ENCODE assay signal across 1 cellular context in the genomic region with DNA sequence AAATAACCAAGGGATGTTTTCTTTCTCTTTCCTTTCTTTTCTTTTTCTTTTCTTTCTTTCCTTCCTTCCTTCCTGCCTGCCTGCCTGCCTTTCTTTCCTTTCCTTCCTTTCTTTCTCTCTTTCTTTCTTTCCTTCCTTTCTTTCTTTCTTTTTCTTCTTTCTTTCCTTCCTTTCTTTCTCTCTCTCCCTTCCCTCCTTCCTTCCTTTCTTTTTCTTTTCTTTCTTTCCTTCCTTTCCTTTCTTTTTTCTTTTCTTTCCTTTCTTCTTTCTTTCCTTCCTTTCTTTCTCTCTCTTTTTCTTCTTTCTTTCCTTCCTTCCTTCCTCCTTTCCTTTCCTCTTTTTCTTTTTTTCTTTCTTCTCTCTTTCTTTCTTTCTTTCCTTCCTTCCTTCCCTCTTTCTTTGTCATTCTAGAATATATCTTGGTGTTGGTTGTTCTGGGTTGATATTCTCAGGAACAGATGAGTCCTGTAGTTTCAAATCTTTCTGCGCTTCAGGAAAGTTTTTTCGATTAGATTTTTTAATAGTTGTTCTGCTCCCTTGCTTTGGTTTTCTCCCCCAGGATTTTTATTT.
TF ChIP-seq lines count a peak whose summit lies in the region.

No MANE protein-coding gene starts in this region.

TF ChIP-seq in K562, 482 proteins besides CTCF, POLR2A, EP300 and RAD21:
- TF ChIP-seq, protein P1, sequence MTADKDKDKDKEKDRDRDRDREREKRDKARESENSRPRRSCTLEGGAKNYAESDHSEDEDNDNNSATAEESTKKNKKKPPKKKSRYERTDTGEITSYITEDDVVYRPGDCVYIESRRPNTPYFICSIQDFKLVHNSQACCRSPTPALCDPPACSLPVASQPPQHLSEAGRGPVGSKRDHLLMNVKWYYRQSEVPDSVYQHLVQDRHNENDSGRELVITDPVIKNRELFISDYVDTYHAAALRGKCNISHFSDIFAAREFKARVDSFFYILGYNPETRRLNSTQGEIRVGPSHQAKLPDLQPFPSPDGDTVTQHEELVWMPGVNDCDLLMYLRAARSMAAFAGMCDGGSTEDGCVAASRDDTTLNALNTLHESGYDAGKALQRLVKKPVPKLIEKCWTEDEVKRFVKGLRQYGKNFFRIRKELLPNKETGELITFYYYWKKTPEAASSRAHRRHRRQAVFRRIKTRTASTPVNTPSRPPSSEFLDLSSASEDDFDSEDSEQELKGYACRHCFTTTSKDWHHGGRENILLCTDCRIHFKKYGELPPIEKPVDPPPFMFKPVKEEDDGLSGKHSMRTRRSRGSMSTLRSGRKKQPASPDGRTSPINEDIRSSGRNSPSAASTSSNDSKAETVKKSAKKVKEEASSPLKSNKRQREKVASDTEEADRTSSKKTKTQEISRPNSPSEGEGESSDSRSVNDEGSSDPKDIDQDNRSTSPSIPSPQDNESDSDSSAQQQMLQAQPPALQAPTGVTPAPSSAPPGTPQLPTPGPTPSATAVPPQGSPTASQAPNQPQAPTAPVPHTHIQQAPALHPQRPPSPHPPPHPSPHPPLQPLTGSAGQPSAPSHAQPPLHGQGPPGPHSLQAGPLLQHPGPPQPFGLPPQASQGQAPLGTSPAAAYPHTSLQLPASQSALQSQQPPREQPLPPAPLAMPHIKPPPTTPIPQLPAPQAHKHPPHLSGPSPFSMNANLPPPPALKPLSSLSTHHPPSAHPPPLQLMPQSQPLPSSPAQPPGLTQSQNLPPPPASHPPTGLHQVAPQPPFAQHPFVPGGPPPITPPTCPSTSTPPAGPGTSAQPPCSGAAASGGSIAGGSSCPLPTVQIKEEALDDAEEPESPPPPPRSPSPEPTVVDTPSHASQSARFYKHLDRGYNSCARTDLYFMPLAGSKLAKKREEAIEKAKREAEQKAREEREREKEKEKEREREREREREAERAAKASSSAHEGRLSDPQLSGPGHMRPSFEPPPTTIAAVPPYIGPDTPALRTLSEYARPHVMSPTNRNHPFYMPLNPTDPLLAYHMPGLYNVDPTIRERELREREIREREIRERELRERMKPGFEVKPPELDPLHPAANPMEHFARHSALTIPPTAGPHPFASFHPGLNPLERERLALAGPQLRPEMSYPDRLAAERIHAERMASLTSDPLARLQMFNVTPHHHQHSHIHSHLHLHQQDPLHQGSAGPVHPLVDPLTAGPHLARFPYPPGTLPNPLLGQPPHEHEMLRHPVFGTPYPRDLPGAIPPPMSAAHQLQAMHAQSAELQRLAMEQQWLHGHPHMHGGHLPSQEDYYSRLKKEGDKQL (CRISPR knock-in tag; IDR thresholded peaks at IDR 0.05; ENCODE audit: borderline replicate concordance): no peak
- TF ChIP-seq HDGF (IDR thresholded peaks at IDR 0.05) (no peak), ZNF316 (IDR thresholded peaks at IDR 0.05) (no peak), POLR2G (IDR thresholded peaks at IDR 0.05; ENCODE audit: low read depth, low read length) (no peak), RFX7 (CRISPR knock-in tag; IDR thresholded peaks at IDR 0.05) (no peak), ARNT (IDR thresholded peaks at IDR 0.05) (peak in 1 of 2 experiments; percentile 27; a peak in 1 of 4 replicates), TAF9B (IDR thresholded peaks at IDR 0.05; ENCODE audit: partially characterized antibody) (no peak), ZNF347 (CRISPR knock-in tag; IDR thresholded peaks at IDR 0.05; ENCODE audit: low read depth) (no peak), ZNF384 (IDR thresholded peaks at IDR 0.05; ENCODE audit: low read depth, low read length) (no peak), SPI1 (IDR thresholded peaks at IDR 0.05; ENCODE audit: borderline replicate concordance, low read depth, low read length) (no peak), MTA2 (IDR thresholded peaks at IDR 0.05; ENCODE audit: low read depth) (no peak), MIER1 (IDR thresholded peaks at IDR 0.05; ENCODE audit: low read depth) (no peak), ZNF324 (CRISPR knock-in tag; IDR thresholded peaks at IDR 0.05) (no peak)
- TF ChIP-seq, protein P2, sequence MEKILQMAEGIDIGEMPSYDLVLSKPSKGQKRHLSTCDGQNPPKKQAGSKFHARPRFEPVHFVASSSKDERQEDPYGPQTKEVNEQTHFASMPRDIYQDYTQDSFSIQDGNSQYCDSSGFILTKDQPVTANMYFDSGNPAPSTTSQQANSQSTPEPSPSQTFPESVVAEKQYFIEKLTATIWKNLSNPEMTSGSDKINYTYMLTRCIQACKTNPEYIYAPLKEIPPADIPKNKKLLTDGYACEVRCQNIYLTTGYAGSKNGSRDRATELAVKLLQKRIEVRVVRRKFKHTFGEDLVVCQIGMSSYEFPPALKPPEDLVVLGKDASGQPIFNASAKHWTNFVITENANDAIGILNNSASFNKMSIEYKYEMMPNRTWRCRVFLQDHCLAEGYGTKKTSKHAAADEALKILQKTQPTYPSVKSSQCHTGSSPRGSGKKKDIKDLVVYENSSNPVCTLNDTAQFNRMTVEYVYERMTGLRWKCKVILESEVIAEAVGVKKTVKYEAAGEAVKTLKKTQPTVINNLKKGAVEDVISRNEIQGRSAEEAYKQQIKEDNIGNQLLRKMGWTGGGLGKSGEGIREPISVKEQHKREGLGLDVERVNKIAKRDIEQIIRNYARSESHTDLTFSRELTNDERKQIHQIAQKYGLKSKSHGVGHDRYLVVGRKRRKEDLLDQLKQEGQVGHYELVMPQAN (IDR thresholded peaks at IDR 0.05; ENCODE audit: borderline replicate concordance): peak; percentile 27; the same call in 1 of the 2 replicates
- TF ChIP-seq, protein P3, sequence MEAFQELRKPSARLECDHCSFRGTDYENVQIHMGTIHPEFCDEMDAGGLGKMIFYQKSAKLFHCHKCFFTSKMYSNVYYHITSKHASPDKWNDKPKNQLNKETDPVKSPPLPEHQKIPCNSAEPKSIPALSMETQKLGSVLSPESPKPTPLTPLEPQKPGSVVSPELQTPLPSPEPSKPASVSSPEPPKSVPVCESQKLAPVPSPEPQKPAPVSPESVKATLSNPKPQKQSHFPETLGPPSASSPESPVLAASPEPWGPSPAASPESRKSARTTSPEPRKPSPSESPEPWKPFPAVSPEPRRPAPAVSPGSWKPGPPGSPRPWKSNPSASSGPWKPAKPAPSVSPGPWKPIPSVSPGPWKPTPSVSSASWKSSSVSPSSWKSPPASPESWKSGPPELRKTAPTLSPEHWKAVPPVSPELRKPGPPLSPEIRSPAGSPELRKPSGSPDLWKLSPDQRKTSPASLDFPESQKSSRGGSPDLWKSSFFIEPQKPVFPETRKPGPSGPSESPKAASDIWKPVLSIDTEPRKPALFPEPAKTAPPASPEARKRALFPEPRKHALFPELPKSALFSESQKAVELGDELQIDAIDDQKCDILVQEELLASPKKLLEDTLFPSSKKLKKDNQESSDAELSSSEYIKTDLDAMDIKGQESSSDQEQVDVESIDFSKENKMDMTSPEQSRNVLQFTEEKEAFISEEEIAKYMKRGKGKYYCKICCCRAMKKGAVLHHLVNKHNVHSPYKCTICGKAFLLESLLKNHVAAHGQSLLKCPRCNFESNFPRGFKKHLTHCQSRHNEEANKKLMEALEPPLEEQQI (IDR thresholded peaks at IDR 0.05): no peak
- TF ChIP-seq, protein P4, sequence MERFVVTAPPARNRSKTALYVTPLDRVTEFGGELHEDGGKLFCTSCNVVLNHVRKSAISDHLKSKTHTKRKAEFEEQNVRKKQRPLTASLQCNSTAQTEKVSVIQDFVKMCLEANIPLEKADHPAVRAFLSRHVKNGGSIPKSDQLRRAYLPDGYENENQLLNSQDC (CRISPR knock-in tag; IDR thresholded peaks at IDR 0.05): no peak
- TF ChIP-seq, protein P5, sequence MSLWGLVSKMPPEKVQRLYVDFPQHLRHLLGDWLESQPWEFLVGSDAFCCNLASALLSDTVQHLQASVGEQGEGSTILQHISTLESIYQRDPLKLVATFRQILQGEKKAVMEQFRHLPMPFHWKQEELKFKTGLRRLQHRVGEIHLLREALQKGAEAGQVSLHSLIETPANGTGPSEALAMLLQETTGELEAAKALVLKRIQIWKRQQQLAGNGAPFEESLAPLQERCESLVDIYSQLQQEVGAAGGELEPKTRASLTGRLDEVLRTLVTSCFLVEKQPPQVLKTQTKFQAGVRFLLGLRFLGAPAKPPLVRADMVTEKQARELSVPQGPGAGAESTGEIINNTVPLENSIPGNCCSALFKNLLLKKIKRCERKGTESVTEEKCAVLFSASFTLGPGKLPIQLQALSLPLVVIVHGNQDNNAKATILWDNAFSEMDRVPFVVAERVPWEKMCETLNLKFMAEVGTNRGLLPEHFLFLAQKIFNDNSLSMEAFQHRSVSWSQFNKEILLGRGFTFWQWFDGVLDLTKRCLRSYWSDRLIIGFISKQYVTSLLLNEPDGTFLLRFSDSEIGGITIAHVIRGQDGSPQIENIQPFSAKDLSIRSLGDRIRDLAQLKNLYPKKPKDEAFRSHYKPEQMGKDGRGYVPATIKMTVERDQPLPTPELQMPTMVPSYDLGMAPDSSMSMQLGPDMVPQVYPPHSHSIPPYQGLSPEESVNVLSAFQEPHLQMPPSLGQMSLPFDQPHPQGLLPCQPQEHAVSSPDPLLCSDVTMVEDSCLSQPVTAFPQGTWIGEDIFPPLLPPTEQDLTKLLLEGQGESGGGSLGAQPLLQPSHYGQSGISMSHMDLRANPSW (CRISPR knock-in tag; IDR thresholded peaks at IDR 0.05): no peak
- TF ChIP-seq, protein P6, sequence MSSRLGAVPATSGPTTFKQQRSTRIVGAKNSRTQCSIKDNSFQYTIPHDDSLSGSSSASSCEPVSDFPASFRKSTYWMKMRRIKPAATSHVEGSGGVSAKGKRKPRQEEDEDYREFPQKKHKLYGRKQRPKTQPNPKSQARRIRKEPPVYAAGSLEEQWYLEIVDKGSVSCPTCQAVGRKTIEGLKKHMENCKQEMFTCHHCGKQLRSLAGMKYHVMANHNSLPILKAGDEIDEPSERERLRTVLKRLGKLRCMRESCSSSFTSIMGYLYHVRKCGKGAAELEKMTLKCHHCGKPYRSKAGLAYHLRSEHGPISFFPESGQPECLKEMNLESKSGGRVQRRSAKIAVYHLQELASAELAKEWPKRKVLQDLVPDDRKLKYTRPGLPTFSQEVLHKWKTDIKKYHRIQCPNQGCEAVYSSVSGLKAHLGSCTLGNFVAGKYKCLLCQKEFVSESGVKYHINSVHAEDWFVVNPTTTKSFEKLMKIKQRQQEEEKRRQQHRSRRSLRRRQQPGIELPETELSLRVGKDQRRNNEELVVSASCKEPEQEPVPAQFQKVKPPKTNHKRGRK (tag; IDR thresholded peaks at IDR 0.05): peak; percentile 97
